ENCODE assay signal across 19 cellular contexts in the genomic region with DNA sequence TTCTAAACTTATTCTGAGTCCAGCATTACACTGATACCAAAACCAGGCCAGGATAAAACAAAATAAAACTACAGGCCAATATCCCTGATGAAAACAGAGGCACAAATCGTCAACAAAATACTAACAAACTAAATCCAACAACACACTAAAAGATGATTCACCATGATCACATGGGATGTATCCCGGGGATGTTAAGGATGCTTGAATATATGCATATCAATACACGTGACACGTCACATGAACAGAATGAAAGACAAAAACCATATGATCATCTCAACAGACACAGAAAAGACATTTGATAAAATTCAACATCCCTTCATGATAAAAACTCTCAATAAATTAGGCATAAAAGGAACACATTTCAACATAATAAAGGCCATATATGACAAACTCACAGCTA.
"Had no signal": no experiment of that assay in that cellular context is flagged by ENCODE, and none has a peak within 500 bp of the region (broad histone marks: within the 10 kb centered on the region; RNA-seq: fewer than 3 reads in every experiment).

No MANE protein-coding gene starts in this region.

- H3K36me3 ChIP-seq: gastrocnemius medialis, heart right ventricle, neutrophil, right lobe of liver, tibial nerve, upper lobe of right lung had no signal

- H3K9me3 ChIP-seq: gastrocnemius medialis, neutrophil, psoas muscle, right lobe of liver, testis, tibial nerve, upper lobe of right lung had no signal

- H3K27ac ChIP-seq: coronary artery, gastrocnemius medialis, heart right ventricle, neutrophil, psoas muscle, right lobe of liver, testis, tibial nerve, upper lobe of right lung had no signal

- H3K27ac Mint-ChIP-seq: endodermal cell; stimulated activated naive B cell treated with anti-CD40 and anti-IgM and Interleukin-4, amounts not matched to agents 10 μg/mL and 1 μg/mL and 100 μg/mL, for 72 hours; stimulated activated naive CD8-positive, alpha-beta T cell treated with anti-CD3 and anti-CD28 coated beads, Interleukin-15, amount 100 ng/mL, for 72 hours had no signal

- H3K27me3 ChIP-seq: gastrocnemius medialis, heart right ventricle, neutrophil, right lobe of liver, testis, tibial nerve, upper lobe of right lung had no signal

- H3K4me3 ChIP-seq: coronary artery, gastrocnemius medialis, heart right ventricle, psoas muscle, right lobe of liver, testis, tibial nerve, upper lobe of right lung had no signal

- H3K4me3 Mint-ChIP-seq: endodermal cell; naive thymus-derived CD8-positive, alpha-beta T cell; stimulated activated naive B cell treated with anti-CD40 and anti-IgM and Interleukin-4, amounts not matched to agents 10 μg/mL and 1 μg/mL and 100 μg/mL, for 72 hours had no signal

- H3K4me1 ChIP-seq: gastrocnemius medialis, heart right ventricle, psoas muscle, right lobe of liver, testis, upper lobe of right lung had no signal

- ATAC-seq: gastrocnemius medialis; heart right ventricle; naive thymus-derived CD8-positive, alpha-beta T cell; psoas muscle; right lobe of liver; stimulated activated naive B cell treated with anti-CD40 and anti-IgM and Interleukin-4, amounts not matched to agents 10 μg/mL and 1 μg/mL and 100 μg/mL, for 72 hours; upper lobe of right lung had no signal

- DNase-seq: effector CD4-positive, alpha-beta T cell; endodermal cell; erythroblast; gastrocnemius medialis; heart right ventricle; hypothalamus; kidney glomerular epithelial cell; naive thymus-derived CD8-positive, alpha-beta T cell; psoas muscle; retina; right lobe of liver; stimulated activated CD4-positive, alpha-beta T cell treated with anti-CD3 and anti-CD28 coated beads, Interleukin-4, amount 100 ng/mL, for 4 hours; stimulated activated naive B cell treated with anti-CD40 and anti-IgM and Interleukin-4, amounts not matched to agents 10 μg/mL and 1 μg/mL and 100 μg/mL, for 72 hours; testis; upper lobe of right lung had no signal

- H3K27me3 Mint-ChIP-seq: naive thymus-derived CD8-positive, alpha-beta T cell; stimulated activated naive B cell treated with anti-CD40 and anti-IgM and Interleukin-4, amounts not matched to agents 10 μg/mL and 1 μg/mL and 100 μg/mL, for 72 hours; stimulated activated naive CD8-positive, alpha-beta T cell treated with anti-CD3 and anti-CD28 coated beads, Interleukin-15, amount 100 ng/mL, for 72 hours had no signal
